Comparison of ENCODE assay signal across 9 cellular contexts in genomic region chr15:88701561-88702095, GRCh38.
DNase-seq lines count a peak whose midpoint lies in the region; ATAC-seq and TF ChIP-seq lines count a peak whose summit lies in the region.
"Had no signal": no experiment of that assay in that cellular context is flagged by ENCODE, and none has a peak within 500 bp of the region (broad histone marks: within the 10 kb centered on the region; RNA-seq: fewer than 3 reads in every experiment).

No MANE protein-coding gene starts in this region.

- DNase-seq in CD4-positive, alpha-beta memory T cell: peak in 3 of 5 donors; percentile 12 to 19 (median 15)
- DNase-seq in NCI-H1694 treated with DMSO at 0.1 percent for 48 hours (lab: John Stamatoyannopoulos, UW) (peak; percentile 11), spleen (no peak), CD14-positive monocyte (ENCODE audit: low spot score) (no peak)
- DNase-seq in effector memory CD8-positive, alpha-beta T cell: peak; percentile 21 to 24 (median 23)
- DNase-seq: activated B cell treated with CpG ODN at 0.5 μM for 24 hours had no signal

- peaks cover 0 to 2% (median 0%) of the 10 kb centered on the region in 8 donors for H3K9me3 Mint-ChIP-seq in CD4-positive, alpha-beta memory T cell
- H3K9me3 Mint-ChIP-seq in effector memory CD8-positive, alpha-beta T cell: no peaks in the 10 kb centered on the region
- H3K9me3 Mint-ChIP-seq in CD14-positive monocyte: peaks cover 0 to 6% (median 0%) of the 10 kb centered on the region in 7 donors
- H3K9me3 Mint-ChIP-seq: activated B cell treated with CpG ODN at 0.5 μM for 24 hours had no signal

- ATAC-seq in GM18867 (IDR thresholded peaks at IDR 0.05; ENCODE audit: unreplicated experiment) (peak; percentile 61), GM19452 (IDR thresholded peaks at IDR 0.05; ENCODE audit: unreplicated experiment) (no peak), HG03039 (IDR thresholded peaks at IDR 0.05; ENCODE audit: unreplicated experiment) (no peak)
- peak; percentile 44 for ATAC-seq in effector memory CD8-positive, alpha-beta T cell (replicated peaks)

- POLR2A ChIA-PET in CD4-positive, alpha-beta memory T cell (lab: Charles Lee; ENCODE audit: partially characterized antibody): interaction anchor here (1.4 kb wide), 1 partner anchor 77 kb away, joined by 3 read pairs; no protein-coding TSS in a partner anchor

- 75 to 97% (median 86%) methylated on average over 2 of the region's 2 CpGs for WGBS in spleen, 5 donors

- H3K27me3 Mint-ChIP-seq in CD4-positive, alpha-beta memory T cell: peaks cover 13% of the 10 kb centered on the region in 2 donors
- H3K27me3 Mint-ChIP-seq in effector memory CD8-positive, alpha-beta T cell: peaks cover 17 to 62% of the 10 kb centered on the region in 2 donors
- H3K27me3 Mint-ChIP-seq in CD14-positive monocyte (ENCODE audit: low read depth in 3 of 3): peaks cover 28 to 38% (median 31%) of the 10 kb centered on the region in 3 donors

- peaks cover 10% of the 10 kb centered on the region for H3K27me3 ChIP-seq in CD4-positive, alpha-beta memory T cell (ENCODE audit: insufficient read depth, low read length)
- H3K27me3 ChIP-seq in spleen (replicated peaks in 1 of 7): peaks cover 0 to 40% (median 3%) of the 10 kb centered on the region in 7 donors

- intact Hi-C loops in CD4-positive, alpha-beta memory T cell (cut with micrococcal nuclease): loop anchor here (1.0 kb wide), 1 partner anchor 77 kb away; no protein-coding TSS in a partner anchor
- intact Hi-C loops in spleen (cut with DNase I; ENCODE audit: low total_unique reads): no loop called here
- intact Hi-C loops in CD14-positive monocyte (cut with micrococcal nuclease): no loop called here

- H3K27ac ChIP-seq in CD4-positive, alpha-beta memory T cell (ENCODE audit: low read depth, low read length): no peak overlapping the region
- H3K27ac ChIP-seq in spleen: no peak overlapping the region

- no peaks in the 10 kb centered on the region for H3K9me3 ChIP-seq in CD4-positive, alpha-beta memory T cell (ENCODE audit: control insufficient read depth in 1 of 2, low read length in 2 of 2)
- H3K9me3 ChIP-seq in spleen: no peaks in the 10 kb centered on the region

- no peaks in the 10 kb centered on the region for H3K36me3 ChIP-seq in CD4-positive, alpha-beta memory T cell (ENCODE audit: insufficient read depth, low read length)
- H3K36me3 ChIP-seq in spleen: no peaks in the 10 kb centered on the region

- TF ChIP-seq CTCF in spleen (IDR thresholded peaks at IDR 0.05 in 8 of 11, conservative IDR thresholded peaks at IDR 0.05 in 3 of 11) (peak in 4 of 11 experiments; percentile 23 to 33 (median 27)), CD14-positive monocyte (IDR thresholded peaks at IDR 0.05) (no peak)

- CTCF ChIA-PET in CD4-positive, alpha-beta memory T cell (lab: Charles Lee; ENCODE audit: partially characterized antibody): no interaction called here

- H3K36me3 Mint-ChIP-seq in CD4-positive, alpha-beta memory T cell: no peaks in the 10 kb centered on the region
- H3K36me3 Mint-ChIP-seq in effector memory CD8-positive, alpha-beta T cell (ENCODE audit: insufficient read depth): peaks cover 6% of the 10 kb centered on the region
- no peaks in the 10 kb centered on the region for H3K36me3 Mint-ChIP-seq in CD14-positive monocyte

- no peak for TF ChIP-seq POLR2A in spleen (IDR thresholded peaks at IDR 0.05)

- H3K27ac Mint-ChIP-seq in CD4-positive, alpha-beta memory T cell: no peak overlapping the region
- H3K27ac Mint-ChIP-seq in effector memory CD8-positive, alpha-beta T cell: no peak overlapping the region
- no peak overlapping the region for H3K27ac Mint-ChIP-seq in CD14-positive monocyte
- H3K27ac Mint-ChIP-seq: activated B cell treated with CpG ODN at 0.5 μM for 24 hours had no signal

- H3K4me3 Mint-ChIP-seq in CD4-positive, alpha-beta memory T cell: no peak overlapping the region
- no peak overlapping the region for H3K4me3 Mint-ChIP-seq in effector memory CD8-positive, alpha-beta T cell
- H3K4me3 Mint-ChIP-seq in CD14-positive monocyte: no peak overlapping the region
- H3K4me3 Mint-ChIP-seq: activated B cell treated with CpG ODN at 0.5 μM for 24 hours had no signal

- H3K4me1 ChIP-seq in CD4-positive, alpha-beta memory T cell (ENCODE audit: insufficient read depth, low read length): peaks cover 7% of the 10 kb centered on the region
- peaks cover 0 to 20% (median 10%) of the 10 kb centered on the region in 6 donors for H3K4me1 ChIP-seq in spleen

- H3K4me1 Mint-ChIP-seq in CD4-positive, alpha-beta memory T cell: peaks cover 6 to 17% (median 10%) of the 10 kb centered on the region in 4 donors
- peaks cover 5 to 11% of the 10 kb centered on the region in 2 donors for H3K4me1 Mint-ChIP-seq in effector memory CD8-positive, alpha-beta T cell (ENCODE audit: low read depth in 2 of 2)
- peaks cover 8% of the 10 kb centered on the region for H3K4me1 Mint-ChIP-seq in CD14-positive monocyte

- H3K4me3 ChIP-seq in CD4-positive, alpha-beta memory T cell (ENCODE audit: low read length in 2 of 2): no peak overlapping the region
- no peak overlapping the region for H3K4me3 ChIP-seq in spleen

Comparison
In these comparisons a context has a peak if more than half of its experiments do, and no peak if none do; other contexts are left out.
1. DNase-seq: peak in CD4-positive, alpha-beta memory T cell (3 of 5), NCI-H1694 treated with DMSO at 0.1 percent for 48 hours (single experiment) and effector memory CD8-positive, alpha-beta T cell (3 of 3); none in spleen (single experiment) and CD14-positive monocyte (single experiment).
2. ATAC-seq: peak in GM18867 (single experiment) and effector memory CD8-positive, alpha-beta T cell (single experiment); none in GM19452 (single experiment) and HG03039 (single experiment).